Comparison of ENCODE assay signal across 27 cellular contexts in the genomic region with DNA sequence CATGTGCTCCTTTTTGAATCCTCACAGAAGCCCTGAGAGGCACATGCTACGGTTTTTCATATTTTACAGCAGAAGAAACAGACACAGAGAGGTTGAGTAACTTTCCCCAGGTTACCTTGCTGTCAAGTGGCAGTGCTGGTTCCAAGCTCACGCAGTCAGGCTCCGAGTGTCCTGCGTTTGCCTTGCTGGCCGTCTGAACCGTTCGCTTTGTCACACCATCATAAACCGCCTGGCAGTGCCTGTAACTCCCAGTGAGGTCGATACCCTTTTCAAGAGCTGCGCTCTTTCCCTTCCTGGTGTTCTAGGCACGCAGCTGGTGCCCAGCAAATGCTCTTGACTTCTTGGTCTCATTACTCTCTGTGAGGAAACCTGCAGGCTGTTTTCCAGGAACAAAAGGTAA. TPM values are rescaled to one million over a fixed set of nuclear protein-coding genes. Genes with fewer than 3 reads are reported as not detected.
"Had no signal": no experiment of that assay in that cellular context is flagged by ENCODE, and none has a peak within 500 bp of the region (broad histone marks: within the 10 kb centered on the region; RNA-seq: fewer than 3 reads in every experiment).

No MANE protein-coding gene starts in this region.

- H3K27ac Mint-ChIP-seq: activated CD4-positive, alpha-beta T cell treated with anti-CD3 and anti-CD28 coated beads, Interleukin-2, amount 10 ng/mL, durations not matched to agents 24 days and 14 days; activated CD8-positive, alpha-beta memory T cell treated with anti-CD3 and anti-CD28 coated beads, Interleukin-2, amount 10 ng/mL, durations not matched to agents 7 days and 5 days; activated naive CD4-positive, alpha-beta T cell treated with anti-CD3 and anti-CD28 coated beads, Interleukin-2, amount 50 U/mL, for 24 hours; activated T-cell treated with anti-CD3 and anti-CD28 coated beads, Interleukin-2, amount 50 U/mL, for 24 hours; activated T-helper 1 cell treated with anti-CD3 and anti-CD28 coated beads, Interleukin-12 subunit alpha, Interleukin-12 subunit beta, Interleukin-2, Interleukin-4 antibody, amounts not matched to agents 30 ng/mL and 10 ng/mL and 1 ng/mL, durations not matched to agents 14 hours and 24 hours and 36 hours; T-helper 2 cell treated with Interferon-gamma antibody and Interleukin-4, amounts not matched to agents 5 μg/mL and 100 μg/mL, for 36 hours; WTC11 had no signal

- H3K9me3 Mint-ChIP-seq: activated CD4-positive, alpha-beta T cell treated with anti-CD3 and anti-CD28 coated beads, Interleukin-2, amount 10 ng/mL, durations not matched to agents 24 days and 14 days; activated naive CD4-positive, alpha-beta T cell treated with anti-CD3 and anti-CD28 coated beads, Interleukin-2, amount 50 U/mL, for 24 hours; activated T-helper 1 cell treated with anti-CD3 and anti-CD28 coated beads, Interleukin-12 subunit alpha, Interleukin-12 subunit beta, Interleukin-2, Interleukin-4 antibody, amounts not matched to agents 30 ng/mL and 10 ng/mL and 1 ng/mL, durations not matched to agents 14 hours and 24 hours and 36 hours; T-helper 2 cell treated with Interferon-gamma antibody and Interleukin-4, amounts not matched to agents 5 μg/mL and 100 μg/mL, for 36 hours had no signal

- H3K4me1 Mint-ChIP-seq: activated CD4-positive, alpha-beta T cell treated with anti-CD3 and anti-CD28 coated beads, Interleukin-2, amount 10 ng/mL, durations not matched to agents 24 days and 14 days; activated CD8-positive, alpha-beta memory T cell treated with anti-CD3 and anti-CD28 coated beads, Interleukin-2, amount 10 ng/mL, durations not matched to agents 7 days and 5 days; activated naive CD4-positive, alpha-beta T cell treated with anti-CD3 and anti-CD28 coated beads, Interleukin-2, amount 50 U/mL, for 24 hours had no signal

- H3K4me1 ChIP-seq: breast epithelium, SJSA1 had no signal

- ATAC-seq: activated CD8-positive, alpha-beta memory T cell treated with anti-CD3 and anti-CD28 coated beads, Interleukin-2, amount 10 ng/mL, durations not matched to agents 7 days and 5 days; K562; Panc1; SK-N-SH treated with all-trans-retinoic acid at 6 μM for 48 hours; WTC11 had no signal

- H3K4me3 Mint-ChIP-seq: activated CD4-positive, alpha-beta T cell treated with anti-CD3 and anti-CD28 coated beads, Interleukin-2, amount 10 ng/mL, durations not matched to agents 24 days and 14 days; activated CD8-positive, alpha-beta memory T cell treated with anti-CD3 and anti-CD28 coated beads, Interleukin-2, amount 10 ng/mL, durations not matched to agents 7 days and 5 days; activated naive CD4-positive, alpha-beta T cell treated with anti-CD3 and anti-CD28 coated beads, Interleukin-2, amount 50 U/mL, for 24 hours; activated T-cell treated with anti-CD3 and anti-CD28 coated beads, Interleukin-2, amount 50 U/mL, for 24 hours; activated T-helper 1 cell treated with anti-CD3 and anti-CD28 coated beads, Interleukin-12 subunit alpha, Interleukin-12 subunit beta, Interleukin-2, Interleukin-4 antibody, amounts not matched to agents 30 ng/mL and 10 ng/mL and 1 ng/mL, durations not matched to agents 14 hours and 24 hours and 36 hours; T-helper 2 cell treated with Interferon-gamma antibody and Interleukin-4, amounts not matched to agents 5 μg/mL and 100 μg/mL, for 36 hours; WTC11 had no signal

- H3K4me3 ChIP-seq: breast epithelium, K562, SJSA1 had no signal

- H3K36me3 Mint-ChIP-seq: activated CD8-positive, alpha-beta memory T cell treated with anti-CD3 and anti-CD28 coated beads, Interleukin-2, amount 10 ng/mL, durations not matched to agents 7 days and 5 days; activated naive CD4-positive, alpha-beta T cell treated with anti-CD3 and anti-CD28 coated beads, Interleukin-2, amount 50 U/mL, for 24 hours; WTC11 had no signal

- DNase-seq: activated CD4-positive, alpha-beta T cell treated with anti-CD3 and anti-CD28 coated beads, Interleukin-2, amount 10 ng/mL, durations not matched to agents 24 days and 14 days; activated CD4-positive, alpha-beta T cell treated with anti-CD3 and anti-CD28 coated beads, Interleukin-2, amount 50 U/mL, for 48 hours; activated CD4-positive, CD25-positive, alpha-beta regulatory T cell treated with anti-CD3 and anti-CD28 coated beads, Interleukin-2, amount 50 U/mL, for 72 hours; activated CD8-positive, alpha-beta memory T cell treated with anti-CD3 and anti-CD28 coated beads, Interleukin-2, amount 10 ng/mL, durations not matched to agents 7 days and 5 days; activated effector memory CD4-positive, alpha-beta T cell treated with Interleukin-2 at 50 U/mL for 16 hours; activated naive CD4-positive, alpha-beta T cell; activated T-cell treated with anti-CD3 and anti-CD28 coated beads, Interleukin-2, amount 50 U/mL, for 24 hours; aorta; caudate nucleus; Karpas-422; MM.1S; NCI-H1105; NCI-H1930; NCI-H526 treated with DMSO at 0.1 percent for 48 hours; SHP77; SW 1271 had no signal

- H3K27ac ChIP-seq: breast epithelium, RWPE1, SJSA1 had no signal

- H3K36me3 ChIP-seq: breast epithelium, SJSA1 had no signal

RNA-seq across cellular contexts. Expression of a gene that starts 31.3 kb away (rescaled TPM):
- total RNA-seq: OCI-LY7 had no signal
